In the genomic region with DNA sequence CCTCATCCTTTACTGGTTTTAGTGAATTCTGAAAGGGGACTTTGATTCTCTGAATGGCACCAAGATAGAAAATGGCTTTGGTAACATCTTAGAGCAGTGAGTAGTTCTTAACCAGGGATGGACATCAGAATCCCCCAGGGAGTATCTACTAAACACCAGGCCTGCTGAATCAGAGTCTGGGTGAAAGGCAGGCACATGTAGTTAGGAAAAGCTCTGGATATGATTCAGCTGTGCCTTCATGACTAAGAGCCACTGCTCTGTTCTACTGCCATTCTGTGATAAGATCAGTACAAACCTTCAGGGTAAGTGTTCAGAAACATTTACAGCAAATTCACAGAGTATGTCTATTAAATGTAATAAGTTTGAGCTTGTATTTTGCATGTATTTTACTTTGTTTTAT, we compare ENCODE assay signal across 12 cellular contexts. TPM values are rescaled to one million over a fixed set of nuclear protein-coding genes. Genes with fewer than 3 reads are reported as not detected.
A peak's percentile ranks its signal among the peaks of the same experiment; 100 is the strongest.
DNase-seq lines count a peak whose midpoint lies in the region; ATAC-seq, FAIRE-seq and TF ChIP-seq lines count a peak whose summit lies in the region.
"Had no signal": no experiment of that assay in that cellular context is flagged by ENCODE, and none has a peak within 500 bp of the region (broad histone marks: within the 10 kb centered on the region; RNA-seq: fewer than 3 reads in every experiment).

No MANE protein-coding gene starts in this region.

- no peaks in the 10 kb centered on the region for H3K36me3 ChIP-seq in left lung
- H3K36me3 ChIP-seq in effector memory CD4-positive, alpha-beta T cell (ENCODE audit: control insufficient read depth, insufficient read depth, low read length), result no peaks in the 10 kb centered on the region
- H3K36me3 ChIP-seq: SJCRH30 had no signal

- no peak for TF ChIP-seq CTCF in left lung (IDR thresholded peaks at IDR 0.05)

- intact Hi-C loops in left lung (cut with DNase I), result no loop called here

- ATAC-seq in left lung (peak; percentile 51), GM21737 (IDR thresholded peaks at IDR 0.05; ENCODE audit: unreplicated experiment) (no peak), GM21717 (IDR thresholded peaks at IDR 0.05; ENCODE audit: unreplicated experiment) (no peak)

- H3K9me3 ChIP-seq in left lung, result no peaks in the 10 kb centered on the region
- H3K9me3 ChIP-seq in effector memory CD4-positive, alpha-beta T cell (ENCODE audit: control insufficient read depth, low read length), result no peaks in the 10 kb centered on the region
- H3K9me3 ChIP-seq: SJCRH30 had no signal

- H3K27ac ChIP-seq in left lung, result no peak overlapping the region
- H3K27ac ChIP-seq in effector memory CD4-positive, alpha-beta T cell (ENCODE audit: insufficient read depth, low read length, poor library complexity, severe bottlenecking), result no peak overlapping the region
- H3K27ac ChIP-seq: SJCRH30 had no signal

- no peak overlapping the region for H3K4me3 ChIP-seq in left lung
- no peak overlapping the region for H3K4me3 ChIP-seq in effector memory CD4-positive, alpha-beta T cell (ENCODE audit: insufficient read depth, low read depth, low read length, poor library complexity, severe bottlenecking)
- H3K4me3 ChIP-seq: SJCRH30 had no signal

- H3K27me3 ChIP-seq in left lung, result no peaks in the 10 kb centered on the region
- no peaks in the 10 kb centered on the region for H3K27me3 ChIP-seq in effector memory CD4-positive, alpha-beta T cell (replicated peaks; ENCODE audit: control insufficient read depth, insufficient read depth, low read length, poor library complexity, severe bottlenecking)
- H3K27me3 ChIP-seq: SJCRH30 had no signal

- no peak for FAIRE-seq in frontal cortex (lab: Jason Lieb, UNC)
- FAIRE-seq: endometrium had no signal

- H3K4me1 ChIP-seq in left lung, result peaks cover 0 to 4% of the 10 kb centered on the region in 2 donors
- H3K4me1 ChIP-seq in effector memory CD4-positive, alpha-beta T cell (ENCODE audit: control insufficient read depth, insufficient read depth, low read length, poor library complexity, severe bottlenecking), result no peaks in the 10 kb centered on the region
- H3K4me1 ChIP-seq: SJCRH30 had no signal

- DNase-seq in Daoy (ENCODE audit: low read depth), result peak; percentile 89
- DNase-seq in M059J (ENCODE audit: low read depth), result peak; percentile 93
- peak; percentile 88 for DNase-seq in dedifferentiated amniotic fluid mesenchymal stem cell (ENCODE audit: extremely low spot score)
- DNase-seq in left lung, result no peak
- DNase-seq in effector memory CD4-positive, alpha-beta T cell, result no peak
- DNase-seq in frontal cortex (ENCODE audit: low spot score in 2 of 2), result no peak
- DNase-seq: activated T-cell treated with anti-CD3 and anti-CD28 coated beads, Interleukin-2, amount 50 U/mL, for 1 hour; NCI-H187 treated with DMSO at 0.1 percent for 48 hours; SJCRH30 had no signal

RNA-seq across cellular contexts. Expression of a gene that starts 46.2 kb away (rescaled TPM):
- 17.8 and 20.0 TPM in 2 replicates for total RNA-seq in Daoy (2014; rRNA removed; shearing (Covaris generic))
- total RNA-seq in M059J (2014; rRNA removed; shearing (Covaris generic)), result 31.0 and 36.9 TPM in 2 replicates
- total RNA-seq in left lung (10 to 100 TPM; 31.9 to 33.0 TPM), frontal cortex (106 TPM)

Comparison
In these comparisons a context has a peak if more than half of its experiments do, and no peak if none do; other contexts are left out.
1. DNase-seq: peak in Daoy (single experiment), M059J (single experiment) and dedifferentiated amniotic fluid mesenchymal stem cell (single experiment); none in left lung (0 of 2), effector memory CD4-positive, alpha-beta T cell (0 of 3) and frontal cortex (0 of 2).